ENCODE assay signal across 19 cellular contexts in the genomic region with DNA sequence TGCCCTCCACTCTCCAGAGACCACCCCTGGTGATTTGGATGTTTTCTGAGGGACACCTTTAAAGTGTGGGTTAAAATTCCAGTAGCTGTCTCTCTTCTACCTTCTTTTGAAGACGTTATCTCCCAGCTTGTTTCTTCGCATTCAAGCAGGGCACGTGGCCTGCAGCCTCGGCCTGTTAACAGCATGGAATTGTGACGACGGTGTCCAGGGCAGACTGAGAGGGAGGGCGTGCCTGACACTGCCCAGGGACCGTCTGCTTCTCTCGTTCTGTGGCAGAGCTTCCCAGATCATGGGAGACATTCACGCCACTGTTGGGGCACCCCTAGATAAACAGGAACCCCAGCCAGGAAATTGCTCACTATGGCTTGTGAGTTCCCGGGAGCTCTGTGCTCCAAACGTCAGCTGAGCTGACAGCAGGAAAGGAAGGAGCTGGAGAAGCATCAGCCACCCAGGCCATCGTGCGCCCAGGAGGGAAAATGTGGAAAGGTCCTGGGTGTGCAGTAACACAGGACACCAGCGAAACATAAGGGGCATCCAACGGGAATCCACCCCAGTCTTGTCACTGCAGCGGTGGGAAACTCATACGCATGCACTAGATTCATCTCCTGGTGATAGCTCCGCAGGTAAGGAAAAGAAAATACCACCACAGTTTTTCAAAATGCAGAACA. TPM values are rescaled to one million over a fixed set of nuclear protein-coding genes. Genes with fewer than 3 reads are reported as not detected.
DNase-seq lines count a peak whose midpoint lies in the region; ATAC-seq, FAIRE-seq and TF ChIP-seq lines count a peak whose summit lies in the region.
"Had no signal": no experiment of that assay in that cellular context is flagged by ENCODE, and none has a peak within 500 bp of the region (broad histone marks: within the 10 kb centered on the region; RNA-seq: fewer than 3 reads in every experiment).

No MANE protein-coding gene starts in this region.

- H3K9me3 ChIP-seq in mammary epithelial cell (replicated peaks; ENCODE audit: insufficient read depth, low read length) (no peaks in the 10 kb centered on the region), breast epithelium (no peaks in the 10 kb centered on the region), PC-3 (ENCODE audit: low read length) (no peaks in the 10 kb centered on the region), kidney (ENCODE audit: control insufficient read depth in 1 of 2, low read length in 2 of 2) (no peaks in the 10 kb centered on the region)
- H3K9me3 ChIP-seq: SJSA1 had no signal

- H3K4me2 ChIP-seq in mammary epithelial cell (ENCODE audit: insufficient read depth, low read depth, low read length) (no peak overlapping the region), PC-3 (ENCODE audit: low read length) (no peak overlapping the region)
- H3K4me2 ChIP-seq: PC-9 had no signal

- no peaks in the 10 kb centered on the region for H3K4me1 ChIP-seq in mammary epithelial cell (ENCODE audit: insufficient read depth, low read length)
- H3K4me1 ChIP-seq in breast epithelium = no peaks in the 10 kb centered on the region
- H3K4me1 ChIP-seq in PC-3 (ENCODE audit: insufficient read depth, low read length) = no peaks in the 10 kb centered on the region
- no peaks in the 10 kb centered on the region for H3K4me1 ChIP-seq in kidney (ENCODE audit: control insufficient read depth in 1 of 2, insufficient read depth in 1 of 2, low read depth in 1 of 2, low read length in 2 of 2)
- H3K4me1 ChIP-seq: SJSA1 had no signal

- BruUV-seq in mammary epithelial cell (replicated peaks; lab: Mats Ljungman, UMichigan) = no TSS peak
- BruUV-seq in PC-3 (replicated peaks; lab: Mats Ljungman, UMichigan) = no TSS peak

- H3K27ac Mint-ChIP-seq in activated CD4-positive, alpha-beta T cell treated with anti-CD3 and anti-CD28 coated beads, Interleukin-2, amount 10 ng/mL, durations not matched to agents 24 days and 14 days = no peak overlapping the region

- H3K9me3 Mint-ChIP-seq in activated CD4-positive, alpha-beta T cell treated with anti-CD3 and anti-CD28 coated beads, Interleukin-2, amount 10 ng/mL, durations not matched to agents 24 days and 14 days = no peaks in the 10 kb centered on the region

- CTCF ChIA-PET in mammary epithelial cell (lab: Charles Lee; ENCODE audit: low non-redundant PET) = no interaction called here
- CTCF ChIA-PET in PC-3 (lab: Charles Lee) = no interaction called here

- in situ Hi-C loops in mammary epithelial cell (cut with MboI; ENCODE audit: low sequenced_read_pairs in 2 of 2) = no loop called here

- no peak for ATAC-seq in PC-3
- no peak for ATAC-seq in HG03521 (IDR thresholded peaks at IDR 0.05; ENCODE audit: unreplicated experiment)

- no peak for TF ChIP-seq POLR2A in breast epithelium (IDR thresholded peaks at IDR 0.05)

- no peaks in the 10 kb centered on the region for H3K36me3 Mint-ChIP-seq in activated CD4-positive, alpha-beta T cell treated with anti-CD3 and anti-CD28 coated beads, Interleukin-2, amount 10 ng/mL, durations not matched to agents 24 days and 14 days (ENCODE audit: low read depth)

- H3K27ac ChIP-seq in mammary epithelial cell (ENCODE audit: insufficient read depth, low read depth, low read length) (no peak overlapping the region), breast epithelium (no peak overlapping the region), PC-3 (ENCODE audit: low read length) (no peak overlapping the region), kidney (ENCODE audit: low read depth in 2 of 2, low read length in 2 of 2) (no peak overlapping the region)
- H3K27ac ChIP-seq: PC-9, SJSA1 had no signal

- H4K20me1 ChIP-seq in mammary epithelial cell (ENCODE audit: insufficient read depth, low read length) (no peaks in the 10 kb centered on the region), PC-3 (ENCODE audit: low read length) (no peaks in the 10 kb centered on the region)

- POLR2A ChIA-PET in PC-3 (lab: Charles Lee; ENCODE audit: unreplicated experiment) = no interaction called here

- H3K27me3 Mint-ChIP-seq in activated CD4-positive, alpha-beta T cell treated with anti-CD3 and anti-CD28 coated beads, Interleukin-2, amount 10 ng/mL, durations not matched to agents 24 days and 14 days = peaks cover 30% of the 10 kb centered on the region

- no peaks in the 10 kb centered on the region for H3F3A ChIP-seq in PC-3 (ENCODE audit: low read length, unreplicated experiment)

- no peaks in the 10 kb centered on the region for H3K9me2 ChIP-seq in PC-3 (replicated peaks; ENCODE audit: low read length)

- DNase-seq in mammary epithelial cell (no peak), breast epithelium (ENCODE audit: low spot score in 2 of 2) (no peak), PC-3 (no peak), kidney (peak; percentile 32), NCI-H2081 treated with DMSO at 0.1 percent for 48 hours (lab: John Stamatoyannopoulos, UW) (no peak), kidney tubule cell (ENCODE audit: low spot score) (no peak)
- DNase-seq in activated CD4-positive, alpha-beta T cell treated with anti-CD3 and anti-CD28 coated beads, Interleukin-2, amount 10 ng/mL, durations not matched to agents 24 days and 14 days = no peak
- DNase-seq: C1 segment of cervical spinal cord; DMS153; EL; NCI-H187 treated with DMSO at 0.1 percent for 48 hours; NCI-H69; NK-92 treated with Interleukin-12 subunit alpha and Interleukin-12 subunit beta, amount 100 ng/mL, for 24 hours; PC-9 had no signal

- TF ChIP-seq CTCF in mammary epithelial cell (conservative IDR thresholded peaks at IDR 0.05 in 1 of 2, IDR thresholded peaks at IDR 0.05 in 1 of 2; ENCODE audit: extremely low read depth in 1 of 2, insufficient read depth in 1 of 2, low read depth in 1 of 2, low read length in 2 of 2) = no peak
- TF ChIP-seq CTCF in breast epithelium (IDR thresholded peaks at IDR 0.05) = no peak
- TF ChIP-seq CTCF in PC-3 (conservative IDR thresholded peaks at IDR 0.05; ENCODE audit: low read depth, low read length) = no peak
- TF ChIP-seq CTCF in kidney (IDR thresholded peaks at IDR 0.05; ENCODE audit: borderline replicate concordance, extremely low read depth, insufficient read depth) = no peak

- 86% methylated on average over 9 of the region's 19 CpGs for WGBS in mammary epithelial cell (ENCODE audit: low coverage, missing lambda C conversion rate)

- H3K4me3 Mint-ChIP-seq in activated CD4-positive, alpha-beta T cell treated with anti-CD3 and anti-CD28 coated beads, Interleukin-2, amount 10 ng/mL, durations not matched to agents 24 days and 14 days = no peak overlapping the region

- H3K9ac ChIP-seq in mammary epithelial cell (ENCODE audit: insufficient read depth, low read length) = no peak overlapping the region
- H3K9ac ChIP-seq in PC-3 (ENCODE audit: low read length) = no peak overlapping the region
- no peak overlapping the region for H3K9ac ChIP-seq in kidney (ENCODE audit: low read length in 2 of 2)

- no peak for FAIRE-seq in kidney (lab: Jason Lieb, UNC)
- FAIRE-seq: A204.1, H54 had no signal

- H3K4me3 ChIP-seq in mammary epithelial cell (replicated peaks in 1 of 3; ENCODE audit: insufficient read depth in 1 of 3, low read depth in 2 of 3, low read length in 3 of 3) (no peak overlapping the region), breast epithelium (no peak overlapping the region), PC-3 (ENCODE audit: low read length) (no peak overlapping the region), kidney (ENCODE audit: low read length in 2 of 2) (no peak overlapping the region)
- H3K4me3 ChIP-seq: PC-9, SJSA1 had no signal

- H3K36me3 ChIP-seq in mammary epithelial cell (ENCODE audit: insufficient read depth, low read length) (no peaks in the 10 kb centered on the region), breast epithelium (no peaks in the 10 kb centered on the region), PC-3 (ENCODE audit: low read depth, low read length) (no peaks in the 10 kb centered on the region; the same call in 1 of the 2 replicates), kidney (ENCODE audit: control insufficient read depth in 1 of 2, insufficient read depth in 2 of 2, low read length in 2 of 2) (no peaks in the 10 kb centered on the region)
- H3K36me3 ChIP-seq: SJSA1 had no signal

- H2AFZ ChIP-seq in mammary epithelial cell (ENCODE audit: low read depth, low read length) (peak overlapping the region; percentile 28), PC-3 (ENCODE audit: low read length) (peak overlapping the region; percentile 22; the same call in 1 of the 2 replicates)
- H2AFZ ChIP-seq: PC-9 had no signal

- peaks cover 6% of the 10 kb centered on the region for H3K4me1 Mint-ChIP-seq in activated CD4-positive, alpha-beta T cell treated with anti-CD3 and anti-CD28 coated beads, Interleukin-2, amount 10 ng/mL, durations not matched to agents 24 days and 14 days

- intact Hi-C loops in mammary epithelial cell (cut with micrococcal nuclease) = no loop called here
- intact Hi-C loops in breast epithelium (cut with DNase I; ENCODE audit: low total_unique reads) = no loop called here
- intact Hi-C loops in PC-3 (cut with micrococcal nuclease) = no loop called here
- intact Hi-C loops in kidney (cut with DNase I) = no loop called here
- intact Hi-C loops in activated CD4-positive, alpha-beta T cell treated with anti-CD3 and anti-CD28 coated beads, Interleukin-2, amount 10 ng/mL, durations not matched to agents 24 days and 14 days (cut with micrococcal nuclease) = no loop called here

- H3K27me3 ChIP-seq in mammary epithelial cell (ENCODE audit: insufficient read depth, low read length) = peaks cover 13% of the 10 kb centered on the region
- peaks cover 0 to 4% of the 10 kb centered on the region in 2 donors for H3K27me3 ChIP-seq in breast epithelium
- peaks cover 49% of the 10 kb centered on the region for H3K27me3 ChIP-seq in PC-3 (ENCODE audit: low read length)
- H3K27me3 ChIP-seq: SJSA1 had no signal

- dilution Hi-C loops in mammary epithelial cell (cut with HindIII; ENCODE audit: low sequenced_read_pairs) = no loop called here

- H3K79me2 ChIP-seq in mammary epithelial cell (ENCODE audit: insufficient read depth, low read length) (no peaks in the 10 kb centered on the region), PC-3 (ENCODE audit: low read length) (no peaks in the 10 kb centered on the region)

RNA-seq across cellular contexts. Expression of a gene that starts 41.1 kb away (rescaled TPM):
- total RNA-seq in mammary epithelial cell = 10 to 100 TPM; 22.2 to 54.3 TPM
- polyA plus RNA-seq in mammary epithelial cell = 5.0 TPM
- polyA minus RNA-seq in mammary epithelial cell = 19.8 TPM
- 10 to 100 TPM; 34.9 to 58.8 (median 46.5) TPM for total RNA-seq in breast epithelium
- total RNA-seq in PC-3 (2014; rRNA removed) = 25.3 and 31.2 TPM in 2 replicates
- 78.7 TPM for total RNA-seq in kidney
- polyA plus RNA-seq in kidney (ENCODE audit: insufficient read depth, low read depth, low replicate concordance) = 9.8 TPM
- total RNA-seq in activated CD4-positive, alpha-beta T cell treated with anti-CD3 and anti-CD28 coated beads, Interleukin-2, amount 10 ng/mL, durations not matched to agents 24 days and 14 days = 77.2 and 79.5 TPM in 2 replicates

RNA-seq across cellular contexts. Expression of a gene that starts 57.0 kb away (rescaled TPM):
- not detected for total RNA-seq in mammary epithelial cell
- not detected for polyA plus RNA-seq in mammary epithelial cell
- polyA minus RNA-seq in mammary epithelial cell = not detected
- under 1 TPM in 1 of 3 donors, not detected in 2; 0.29 TPM for total RNA-seq in breast epithelium
- not detected in 2 replicates for total RNA-seq in PC-3 (2014; rRNA removed)
- total RNA-seq in kidney = not detected
- not detected for polyA plus RNA-seq in kidney (ENCODE audit: insufficient read depth, low read depth, low replicate concordance)
- total RNA-seq in activated CD4-positive, alpha-beta T cell treated with anti-CD3 and anti-CD28 coated beads, Interleukin-2, amount 10 ng/mL, durations not matched to agents 24 days and 14 days = not detected in 2 replicates
- total RNA-seq: HT-29, PC-9, SJSA1 had no signal
